In the genomic region with DNA sequence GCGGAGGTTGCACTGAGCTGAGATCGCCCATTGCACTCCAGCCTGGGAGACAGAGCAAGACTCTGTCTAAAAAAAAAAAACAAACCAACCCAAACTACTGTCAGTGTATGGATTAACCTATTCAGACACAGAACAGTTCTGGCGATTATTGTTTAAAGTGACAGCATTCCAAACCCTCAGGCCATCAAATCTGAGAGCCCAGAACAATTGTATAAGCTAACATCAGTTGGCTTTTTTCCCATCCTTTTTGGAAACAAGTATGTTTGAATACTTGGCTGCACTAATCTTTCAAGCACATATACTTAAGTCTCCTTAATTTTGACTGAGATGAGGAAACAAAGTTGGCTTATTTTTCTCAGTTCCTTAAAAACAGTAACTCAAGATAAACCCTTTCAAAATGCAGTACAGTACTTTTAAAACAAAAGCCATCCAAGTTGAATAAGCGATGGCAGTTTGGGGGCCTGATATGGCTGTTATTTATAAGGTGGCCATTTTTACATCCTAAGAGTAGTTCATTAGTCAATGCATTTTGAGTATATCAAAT, we compare ENCODE assay signal across 8 cellular contexts. TPM values are rescaled to one million over a fixed set of nuclear protein-coding genes. Genes with fewer than 3 reads are reported as not detected.
DNase-seq lines count a peak whose midpoint lies in the region; ATAC-seq and TF ChIP-seq lines count a peak whose summit lies in the region.

No MANE protein-coding gene starts in this region.

- intact Hi-C loops in PC-3 (cut with micrococcal nuclease), result loop anchor here (1.0 to 2.0 kb wide), 3 partner anchors 39 to 170 kb away; no protein-coding TSS in a partner anchor

- H3F3A ChIP-seq in SK-N-SH (replicated peaks; ENCODE audit: insufficient read depth), result peaks cover 9% of the 10 kb centered on the region
- H3F3A ChIP-seq in PC-3 (ENCODE audit: low read length, unreplicated experiment), result no peaks in the 10 kb centered on the region
- H3F3A ChIP-seq in smooth muscle cell (ENCODE audit: low read depth), result no peaks in the 10 kb centered on the region

- no TSS peak for BruUV-seq in PC-3 (replicated peaks; lab: Mats Ljungman, UMichigan)

- H3K9ac ChIP-seq in SK-N-SH, result no peak overlapping the region
- peak overlapping the region; percentile 92 for H3K9ac ChIP-seq in PC-3 (ENCODE audit: low read length)
- no peak overlapping the region for H3K9ac ChIP-seq in smooth muscle cell (ENCODE audit: low read depth)

- POLR2A ChIA-PET in SK-N-SH (lab: Yijun Ruan, JAX) (no interaction called here), PC-3 (lab: Charles Lee; ENCODE audit: unreplicated experiment) (no interaction called here)

- WGBS in SK-N-SH (ENCODE audit: low lambda C conversion rate), result 71% methylated on average over 4 of the region's 4 CpGs
- 84% methylated on average over 3 of the region's 4 CpGs for WGBS in smooth muscle cell (ENCODE audit: low lambda C conversion rate)

- H3K4me3 ChIP-seq in SK-N-SH (ENCODE audit: low read depth in 2 of 2, low read length in 1 of 2) (peak overlapping the region in 1 of 2 experiments; percentile 91; a peak in 1 of 4 replicates), PC-3 (ENCODE audit: low read length) (peak overlapping the region; percentile 94), epithelial cell of proximal tubule (ENCODE audit: low read depth, low read length) (peak overlapping the region; percentile 72), smooth muscle cell (peak overlapping the region; percentile 63)

- H3K36me3 ChIP-seq in SK-N-SH (replicated peaks in 1 of 2; ENCODE audit: control insufficient read depth in 1 of 2, insufficient read depth in 2 of 2, low read length in 1 of 2) (peaks cover 22 to 40% of the 10 kb centered on the region in 2 experiments), PC-3 (ENCODE audit: low read depth, low read length) (peaks cover 25% of the 10 kb centered on the region), smooth muscle cell (ENCODE audit: low read depth) (peaks cover 17% of the 10 kb centered on the region)

- ATAC-seq in SK-N-SH treated with all-trans-retinoic acid at 6 μM for 48 hours (no peak), PC-3 (no peak), GM21576 (IDR thresholded peaks at IDR 0.05; ENCODE audit: unreplicated experiment) (no peak), GM18498 (IDR thresholded peaks at IDR 0.05; ENCODE audit: unreplicated experiment) (no peak)

- peaks cover 5% of the 10 kb centered on the region; the same call in 1 of the 2 replicates for H4K20me1 ChIP-seq in SK-N-SH (ENCODE audit: insufficient read depth)
- H4K20me1 ChIP-seq in PC-3 (ENCODE audit: low read length), result peaks cover 31% of the 10 kb centered on the region
- peaks cover 11% of the 10 kb centered on the region for H4K20me1 ChIP-seq in smooth muscle cell (ENCODE audit: low read depth)

- H3K27me3 ChIP-seq in SK-N-SH (ENCODE audit: insufficient read depth), result no peaks in the 10 kb centered on the region
- H3K27me3 ChIP-seq in PC-3 (ENCODE audit: low read length), result no peaks in the 10 kb centered on the region
- H3K27me3 ChIP-seq in smooth muscle cell (ENCODE audit: low read depth), result no peaks in the 10 kb centered on the region

- H3K27ac ChIP-seq in SK-N-SH (ENCODE audit: low read depth in 2 of 2, low read length in 1 of 2) (peak overlapping the region; percentile 17 to 95; a peak in 2 of 4 replicates), PC-3 (ENCODE audit: low read length) (peak overlapping the region; percentile 88), smooth muscle cell (ENCODE audit: low read depth) (no peak overlapping the region)

- H3K9me2 ChIP-seq in SK-N-SH (no peaks in the 10 kb centered on the region), PC-3 (replicated peaks; ENCODE audit: low read length) (no peaks in the 10 kb centered on the region)

- TF ChIP-seq CTCF in SK-N-SH (IDR thresholded peaks at IDR 0.05) (no peak), PC-3 (conservative IDR thresholded peaks at IDR 0.05; ENCODE audit: low read depth, low read length) (no peak), epithelial cell of proximal tubule (conservative IDR thresholded peaks at IDR 0.05; ENCODE audit: low read depth, low read length) (no peak), smooth muscle cell (IDR thresholded peaks at IDR 0.05; ENCODE audit: borderline replicate concordance, insufficient read depth, poor library complexity, severe bottlenecking) (no peak)

- H3K9me3 ChIP-seq in SK-N-SH (no peaks in the 10 kb centered on the region; the same call in 1 of the 2 replicates), PC-3 (ENCODE audit: low read length) (no peaks in the 10 kb centered on the region), smooth muscle cell (replicated peaks; ENCODE audit: low read depth) (no peaks in the 10 kb centered on the region)

- H2AFZ ChIP-seq in SK-N-SH (ENCODE audit: low read depth), result no peak overlapping the region
- no peak overlapping the region for H2AFZ ChIP-seq in PC-3 (ENCODE audit: low read length)
- H2AFZ ChIP-seq in smooth muscle cell (ENCODE audit: low read depth), result no peak overlapping the region

- CTCF ChIA-PET in SK-N-SH (lab: Yijun Ruan, JAX), result interaction anchor here (0.7 to 6.1 kb wide), 5 partner anchors 22 to 170 kb away, joined by 3 to 42 read pairs (median 3); partner anchors contain the start of gene ADORA2B
- CTCF ChIA-PET in PC-3 (lab: Charles Lee), result interaction anchor here (0.9 kb wide), 1 partner anchor 53 kb away, joined by 3 read pairs; the partner anchor contains the start of gene ADORA2B

- DNase-seq in SK-N-SH, result no peak
- DNase-seq in PC-3, result peak; percentile 64
- no peak for DNase-seq in epithelial cell of proximal tubule (ENCODE audit: low read depth)
- no peak for DNase-seq in smooth muscle cell (lab: John Stamatoyannopoulos, UW; ENCODE audit: unreplicated experiment)
- no peak for DNase-seq in stimulated activated CD4-positive, alpha-beta T cell treated with anti-CD3 and anti-CD28 coated beads, Interleukin-4, amount 100 ng/mL, for 24 hours

- TF ChIP-seq RAD21 in SK-N-SH (IDR thresholded peaks at IDR 0.05; ENCODE audit: low read length), result no peak

- H3K4me1 ChIP-seq in SK-N-SH (ENCODE audit: control insufficient read depth in 1 of 2, insufficient read depth in 2 of 2, low read depth in 1 of 2, low read length in 1 of 2), result peaks cover 0 to 6% of the 10 kb centered on the region in 2 experiments; a peak in 2 of 4 replicates
- peaks cover 38% of the 10 kb centered on the region for H3K4me1 ChIP-seq in PC-3 (ENCODE audit: insufficient read depth, low read length)
- peaks cover 9% of the 10 kb centered on the region for H3K4me1 ChIP-seq in smooth muscle cell (ENCODE audit: low read depth)

- H3K4me2 ChIP-seq in SK-N-SH, result peak overlapping the region; percentile 67; the same call in 1 of the 2 replicates
- peak overlapping the region; percentile 89 for H3K4me2 ChIP-seq in PC-3 (ENCODE audit: low read length)
- peak overlapping the region; percentile 90 for H3K4me2 ChIP-seq in smooth muscle cell

- H3K79me2 ChIP-seq in SK-N-SH (ENCODE audit: insufficient read depth) (peaks cover 61% of the 10 kb centered on the region), PC-3 (ENCODE audit: low read length) (peaks cover 77% of the 10 kb centered on the region), smooth muscle cell (ENCODE audit: low read depth) (peaks cover 49% of the 10 kb centered on the region)

- TF ChIP-seq EP300 in SK-N-SH (IDR thresholded peaks at IDR 0.05; ENCODE audit: borderline replicate concordance in 1 of 2, low read depth in 1 of 2, low read length in 1 of 2), result no peak

TF ChIP-seq in SK-N-SH, 30 proteins besides CTCF, POLR2A, EP300 and RAD21 (continues in another document):
- no peak for TF ChIP-seq MEF2A (IDR thresholded peaks at IDR 0.05; ENCODE audit: borderline replicate concordance, low read depth)
- TF ChIP-seq FOXM1 (IDR thresholded peaks at IDR 0.05; ENCODE audit: low read depth), result no peak
- TF ChIP-seq JUND (IDR thresholded peaks at IDR 0.05), result no peak
- TF ChIP-seq NRF1 (IDR thresholded peaks at IDR 0.05; ENCODE audit: low read depth, low read length), result no peak
- TF ChIP-seq GABPA (IDR thresholded peaks at IDR 0.05; ENCODE audit: low read depth), result no peak
- no peak for TF ChIP-seq POLR2AphosphoS5 (IDR thresholded peaks at IDR 0.05; ENCODE audit: low read depth, low read length)
- TF ChIP-seq FOSL2 (IDR thresholded peaks at IDR 0.05; ENCODE audit: borderline replicate concordance, low read depth), result no peak

TF ChIP-seq in SK-N-SH treated with all-trans-retinoic acid at 6 μM for 48 hours, 23 proteins besides CTCF, POLR2A, EP300 and RAD21:
- TF ChIP-seq CSDC2 (CRISPR knock-in tag; IDR thresholded peaks at IDR 0.05) (no peak), GLIS3 (CRISPR knock-in tag; IDR thresholded peaks at IDR 0.05) (no peak), ZNF565 (CRISPR knock-in tag; conservative IDR thresholded peaks at IDR 0.05; ENCODE audit: low read depth) (no peak)

RNA-seq across cellular contexts. Expression of gene ZSWIM7, which starts 1.4 kb away (rescaled TPM):
- polyA plus RNA-seq in SK-N-SH (2012; rRNA removed), result 48.8 and 63.3 TPM in 2 replicates
- 48.1 and 49.2 TPM in 2 replicates for polyA plus RNA-seq in SK-N-SH (2012; cell fraction: cytosol; rRNA removed)
- 75.1 and 82.5 TPM in 2 replicates for polyA plus RNA-seq in SK-N-SH (2012; cell fraction: nucleus; rRNA removed)
- 96.1 and 97.6 TPM in 2 replicates for total RNA-seq in PC-3 (2014; rRNA removed)
- total RNA-seq in epithelial cell of proximal tubule, result 16.0 and 16.9 TPM in 2 replicates
- 11.7 and 16.8 TPM in 2 replicates for total RNA-seq in smooth muscle cell
- polyA plus RNA-seq in smooth muscle cell, result 22.0 and 23.6 TPM in 2 replicates

RNA-seq across cellular contexts. Expression of gene TTC19, which starts 1.5 kb away (rescaled TPM):
- 6.6 and 6.9 TPM in 2 replicates for polyA plus RNA-seq in SK-N-SH (2012; rRNA removed)
- polyA plus RNA-seq in SK-N-SH (2012; cell fraction: cytosol; rRNA removed), result 7.9 and 11.8 TPM in 2 replicates
- 17.3 and 34.3 TPM in 2 replicates for polyA plus RNA-seq in SK-N-SH (2012; cell fraction: nucleus; rRNA removed)
- total RNA-seq in PC-3 (2014; rRNA removed), result 187 and 436 TPM in 2 replicates
- total RNA-seq in epithelial cell of proximal tubule, result 59.8 and 61.9 TPM in 2 replicates
- 18.1 and 38.7 TPM in 2 replicates for total RNA-seq in smooth muscle cell
- polyA plus RNA-seq in smooth muscle cell, result 17.4 and 22.9 TPM in 2 replicates

RNA-seq across cellular contexts. Expression of gene ADORA2B, which starts 53.2 kb away (rescaled TPM):
- 12.6 and 14.4 TPM in 2 replicates for polyA plus RNA-seq in SK-N-SH (2012; rRNA removed)
- 9.2 and 13.8 TPM in 2 replicates for polyA plus RNA-seq in SK-N-SH (2012; cell fraction: cytosol; rRNA removed)
- 6.8 and 8.1 TPM in 2 replicates for polyA plus RNA-seq in SK-N-SH (2012; cell fraction: nucleus; rRNA removed)
- 118 and 130 TPM in 2 replicates for total RNA-seq in PC-3 (2014; rRNA removed)
- total RNA-seq in epithelial cell of proximal tubule, result 16.9 and 53.0 TPM in 2 replicates
- total RNA-seq in smooth muscle cell, result 14.2 and 24.7 TPM in 2 replicates
- polyA plus RNA-seq in smooth muscle cell, result 17.0 and 18.8 TPM in 2 replicates
